In the genomic region with DNA sequence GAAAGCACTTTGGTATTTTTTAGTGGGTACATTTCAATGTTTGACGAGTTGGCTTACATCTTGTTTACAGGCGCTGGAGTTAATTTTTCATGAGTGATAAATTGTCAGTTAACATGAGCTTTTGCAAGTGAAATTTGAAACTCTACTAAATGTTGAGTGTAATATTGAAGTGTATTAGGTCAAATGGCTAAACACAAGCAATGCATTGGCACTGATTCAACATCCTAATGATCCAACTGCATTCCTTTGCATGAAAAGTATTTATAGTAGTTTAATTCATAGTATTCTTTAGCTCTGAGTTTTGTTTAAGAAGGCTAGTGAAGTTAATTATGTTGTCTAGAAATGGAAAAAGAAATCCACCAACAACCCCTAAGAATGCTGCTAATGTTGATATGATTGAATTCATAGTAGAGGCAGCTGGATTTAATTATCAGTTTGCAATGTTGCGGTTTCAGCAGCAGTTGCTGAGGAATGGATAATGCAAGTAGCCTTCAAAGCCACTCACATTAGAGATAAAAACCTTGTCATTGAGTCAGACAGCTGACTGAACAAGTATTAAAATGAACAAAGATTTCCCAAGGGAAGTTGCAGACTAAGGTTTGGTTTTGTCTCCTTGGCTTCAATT, we compare ENCODE assay signal across 20 cellular contexts.
A peak's percentile ranks its signal among the peaks of the same experiment; 100 is the strongest.
DNase-seq lines count a peak whose midpoint lies in the region; ATAC-seq lines count a peak whose summit lies in the region.
"Had no signal": no experiment of that assay in that cellular context is flagged by ENCODE, and none has a peak within 500 bp of the region (broad histone marks: within the 10 kb centered on the region; RNA-seq: fewer than 3 reads in every experiment).

No MANE protein-coding gene starts in this region.

- DNase-seq in left ventricle myocardium superior (no peak), right cardiac atrium (no peak), adipocyte (ENCODE audit: low read depth) (peak; percentile 86), iris pigment epithelial cell (ENCODE audit: low read depth) (peak; percentile 75), cerebellar cortex (ENCODE audit: low spot score) (no peak), Kasumi-1 (lab: John Stamatoyannopoulos, UW) (no peak), superior temporal gyrus (ENCODE audit: extremely low spot score) (no peak)
- DNase-seq: activated T-cell treated with anti-CD3 and anti-CD28 coated beads, Interleukin-2, amount 50 U/mL, for 48 hours; DMS153; kidney glomerular epithelial cell; naive thymus-derived CD8-positive, alpha-beta T cell; NCI-H1105; NCI-H82 had no signal

- 39% methylated on average over 3 of the region's 3 CpGs for WGBS in right cardiac atrium

- no peak overlapping the region for H3K9ac ChIP-seq in adipocyte (ENCODE audit: low read length)

- peak; percentile 17 for ATAC-seq in left ventricle myocardium superior
- no peak for ATAC-seq in right cardiac atrium
- no peak for ATAC-seq in HG03521 (IDR thresholded peaks at IDR 0.05; ENCODE audit: unreplicated experiment)
- ATAC-seq: A549; activated CD4-positive, CD25-positive, alpha-beta regulatory T cell treated with anti-CD3 and anti-CD28 coated beads, Interleukin-2, amount 50 U/mL, for 24 hours; GM12878; naive thymus-derived CD8-positive, alpha-beta T cell had no signal

- H3K27me3 ChIP-seq in right cardiac atrium (ENCODE audit: control insufficient read depth, insufficient read depth) = no peaks in the 10 kb centered on the region
- H3K27me3 ChIP-seq in adipocyte (replicated peaks; ENCODE audit: control insufficient read depth, insufficient read depth, low read length) = peaks cover 87% of the 10 kb centered on the region
- H3K27me3 ChIP-seq: tibial nerve had no signal

- no peak overlapping the region for H3K4me3 ChIP-seq in right cardiac atrium (ENCODE audit: low read length)
- H3K4me3 ChIP-seq in adipocyte (ENCODE audit: low read length) = no peak overlapping the region
- H3K4me3 ChIP-seq: A549, breast epithelium, GM12878, tibial nerve had no signal

- intact Hi-C loops in left ventricle myocardium superior (cut with micrococcal nuclease) = no loop called here
- intact Hi-C loops in right cardiac atrium (cut with DNase I) = no loop called here

- H3K27ac ChIP-seq in right cardiac atrium (ENCODE audit: low read length) = no peak overlapping the region
- H3K27ac ChIP-seq: A549, breast epithelium, epithelial cell of prostate, tibial nerve had no signal

- no peaks in the 10 kb centered on the region for H3K36me3 ChIP-seq in adipocyte (ENCODE audit: control insufficient read depth, insufficient read depth, low read length, severe bottlenecking)
- H3K36me3 ChIP-seq: breast epithelium, tibial nerve had no signal

- H3K9me3 ChIP-seq in right cardiac atrium (ENCODE audit: control insufficient read depth, low read length) (no peaks in the 10 kb centered on the region), adipocyte (ENCODE audit: control insufficient read depth, low read length) (peaks cover 3% of the 10 kb centered on the region)
- H3K9me3 ChIP-seq: A549, breast epithelium, tibial nerve had no signal

- no peaks in the 10 kb centered on the region for H3K4me1 ChIP-seq in right cardiac atrium (ENCODE audit: control insufficient read depth, insufficient read depth, low read length)
- peaks cover 19% of the 10 kb centered on the region for H3K4me1 ChIP-seq in adipocyte (ENCODE audit: control insufficient read depth, insufficient read depth, low read length)
- H3K4me1 ChIP-seq: A549, breast epithelium had no signal

Comparison
In these comparisons a context has a peak if more than half of its experiments do, and no peak if none do; other contexts are left out.
1. DNase-seq: peak in adipocyte (single experiment) and iris pigment epithelial cell (single experiment); none in left ventricle myocardium superior (single experiment), right cardiac atrium (0 of 3), cerebellar cortex (single experiment), Kasumi-1 (0 of 2) and superior temporal gyrus (single experiment).